14 cellular contexts compared by ENCODE assay signal in the genomic region with DNA sequence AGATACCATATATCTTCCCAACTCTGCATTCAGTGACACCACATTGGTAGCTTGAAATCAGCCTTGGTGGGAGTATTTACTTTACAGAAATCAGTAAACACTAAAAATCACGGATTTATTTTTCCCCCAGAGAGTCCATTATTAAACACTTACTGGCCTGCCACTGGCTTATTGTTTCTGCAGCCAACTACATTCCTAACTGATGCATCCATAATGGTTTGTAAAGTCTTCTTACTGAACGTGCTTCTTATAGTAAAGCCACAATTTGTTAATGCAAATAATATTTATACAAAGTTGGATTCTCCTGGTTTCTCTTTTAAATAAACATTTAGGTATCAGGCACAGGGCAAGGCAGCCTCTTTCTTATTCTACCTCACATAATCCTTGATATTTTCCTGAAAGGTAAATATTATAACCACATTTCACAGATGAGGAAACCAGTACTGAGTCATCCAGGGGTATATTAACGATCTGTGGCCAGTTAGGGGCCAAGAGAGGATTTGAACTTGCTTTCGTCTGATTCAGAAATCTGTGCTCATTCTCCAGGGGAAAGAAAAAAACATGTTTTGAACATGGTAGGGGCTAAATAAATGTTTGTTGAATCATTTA.
"Had no signal": no experiment of that assay in that cellular context is flagged by ENCODE, and none has a peak within 500 bp of the region (broad histone marks: within the 10 kb centered on the region; RNA-seq: fewer than 3 reads in every experiment).

No MANE protein-coding gene starts in this region.

- H3K4me3 ChIP-seq: adrenal gland, esophagus muscularis mucosa, heart left ventricle, left lung, psoas muscle, right lobe of liver had no signal

- H3K27me3 ChIP-seq: adrenal gland, esophagus muscularis mucosa, foreskin keratinocyte, heart left ventricle, left lung, right lobe of liver had no signal

- H3K4me1 ChIP-seq: adrenal gland, esophagus muscularis mucosa, foreskin keratinocyte, heart left ventricle, left lung, psoas muscle, right lobe of liver had no signal

- H3K27ac ChIP-seq: adrenal gland, esophagus muscularis mucosa, foreskin keratinocyte, heart left ventricle, left lung, psoas muscle, right lobe of liver had no signal

- DNase-seq: activated B cell treated with CpG ODN at 0.5 μM for 24 hours; activated CD4-positive, alpha-beta T cell treated with anti-CD3 and anti-CD28 coated beads, Interleukin-2, amount 50 U/mL, for 1 hour; activated naive CD4-positive, alpha-beta T cell treated with anti-CD3 and anti-CD28 coated beads, Interleukin-2, amount 50 U/mL, for 16 hours; activated T-cell treated with anti-CD3 and anti-CD28 coated beads for 4 hours; adrenal gland; foreskin keratinocyte; heart left ventricle; left lung; psoas muscle; right lobe of liver; stimulated activated CD4-positive, alpha-beta T cell treated with anti-CD3 and anti-CD28 coated beads, Interleukin-2, amount 100 ng/mL, for 48 hours; stimulated activated naive CD4-positive, alpha-beta T cell treated with Interleukin-2 at 50 U/mL for 16 hours; trophoblast cell had no signal

- H3K9me3 ChIP-seq: adrenal gland, psoas muscle, right lobe of liver had no signal

- H3K36me3 ChIP-seq: adrenal gland, esophagus muscularis mucosa, heart left ventricle, left lung, right lobe of liver had no signal
